ENCODE assay signal across 19 cellular contexts in genomic region chr4:104726002-104726401, GRCh38.
"Had no signal": no experiment of that assay in that cellular context is flagged by ENCODE, and none has a peak within 500 bp of the region (broad histone marks: within the 10 kb centered on the region; RNA-seq: fewer than 3 reads in every experiment).

No MANE protein-coding gene starts in this region.

- H3K36me3 ChIP-seq: adrenal gland, gastrocnemius medialis, left ventricle myocardium inferior, spleen, tibial artery had no signal

- ATAC-seq: activated naive CD4-positive, alpha-beta T cell treated with anti-CD3 and anti-CD28 coated beads, Interleukin-2, amount 50 U/mL, for 72 hours; esophagus mucosa; gastrocnemius medialis had no signal

- H3K27ac ChIP-seq: adrenal gland, gastrocnemius medialis, left ventricle myocardium inferior, spleen, tibial artery had no signal

- H3K27ac Mint-ChIP-seq: activated naive CD4-positive, alpha-beta T cell treated with anti-CD3 and anti-CD28 coated beads, Interleukin-2, amount 50 U/mL, for 72 hours; activated T-helper 1 cell treated with anti-CD3 and anti-CD28 coated beads, Interleukin-12 subunit alpha, Interleukin-12 subunit beta, Interleukin-2, Interleukin-4 antibody, amounts not matched to agents 30 ng/mL and 10 ng/mL and 1 ng/mL, durations not matched to agents 14 hours and 24 hours and 36 hours; nephron had no signal

- H3K4me3 Mint-ChIP-seq: activated T-helper 1 cell treated with anti-CD3 and anti-CD28 coated beads, Interleukin-12 subunit alpha, Interleukin-12 subunit beta, Interleukin-2, Interleukin-4 antibody, amounts not matched to agents 30 ng/mL and 10 ng/mL and 1 ng/mL, durations not matched to agents 14 hours and 24 hours and 36 hours; nephron had no signal

- H3K27me3 ChIP-seq: adrenal gland, gastrocnemius medialis, spleen, tibial artery had no signal

- H3K4me1 Mint-ChIP-seq: nephron had no signal

- DNase-seq: activated CD4-positive, alpha-beta T cell treated with anti-CD3 and anti-CD28 coated beads, Interleukin-2, amount 50 U/mL, for 48 hours; activated gamma-delta T cell treated with Interleukin-2 at 50 U/mL for 16 hours; adrenal gland; effector CD8-positive, alpha-beta T cell; gastrocnemius medialis; head of caudate nucleus; left ventricle myocardium inferior; mammary epithelial cell; midbrain; nucleus accumbens; retina; spleen; stimulated activated naive CD4-positive, alpha-beta T cell treated with Interleukin-2 at 50 U/mL for 16 hours; substantia nigra; tibial artery had no signal

- H3K4me3 ChIP-seq: adrenal gland, gastrocnemius medialis, left ventricle myocardium inferior, spleen, tibial artery had no signal

- H3K9me3 Mint-ChIP-seq: activated T-helper 1 cell treated with anti-CD3 and anti-CD28 coated beads, Interleukin-12 subunit alpha, Interleukin-12 subunit beta, Interleukin-2, Interleukin-4 antibody, amounts not matched to agents 30 ng/mL and 10 ng/mL and 1 ng/mL, durations not matched to agents 14 hours and 24 hours and 36 hours; nephron had no signal

- H3K4me1 ChIP-seq: gastrocnemius medialis, left ventricle myocardium inferior, spleen, tibial artery had no signal

- H3K9me3 ChIP-seq: adrenal gland, gastrocnemius medialis, left ventricle myocardium inferior, spleen, tibial artery had no signal
